31 cellular contexts compared by ENCODE assay signal in the genomic region with DNA sequence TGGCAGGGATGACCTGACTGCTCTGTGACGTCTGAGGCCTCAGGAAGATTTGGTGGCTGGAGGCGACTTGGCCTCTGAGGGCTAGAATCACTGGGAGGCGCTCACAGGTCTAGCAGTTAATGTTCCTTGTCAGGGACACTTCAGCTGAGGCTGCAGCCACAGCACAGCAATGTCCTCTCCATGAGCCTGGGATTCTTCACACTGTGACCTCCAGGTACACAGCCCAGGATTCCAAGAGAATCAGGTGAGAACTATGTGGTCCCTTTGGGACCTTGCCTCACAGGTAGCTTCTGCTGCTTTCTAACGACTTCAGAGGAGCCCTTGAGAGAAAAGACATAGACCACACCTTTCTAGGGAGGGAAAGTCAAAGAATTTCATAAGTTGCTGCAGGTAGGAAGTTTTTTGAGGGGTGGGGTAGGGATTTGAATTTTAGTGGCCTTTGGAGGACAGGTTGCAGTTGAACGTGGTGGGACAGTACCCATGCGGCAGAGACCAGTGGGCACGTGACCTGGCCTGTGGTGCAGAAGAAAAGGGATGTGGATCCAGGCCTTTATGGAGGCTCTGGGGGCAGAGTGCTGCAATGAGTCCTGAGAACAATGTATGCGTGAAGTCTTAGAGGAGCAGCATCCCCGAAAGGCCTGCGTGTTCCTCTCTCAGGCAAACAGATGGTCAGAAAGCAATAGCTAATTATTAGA.
"Had no signal": no experiment of that assay in that cellular context is flagged by ENCODE, and none has a peak within 500 bp of the region (broad histone marks: within the 10 kb centered on the region; RNA-seq: fewer than 3 reads in every experiment).

No MANE protein-coding gene starts in this region.

- H3K9me3 ChIP-seq: adrenal gland, body of pancreas, heart right ventricle, left ventricle myocardium inferior, psoas muscle, stomach, tibial nerve had no signal

- H3K27me3 ChIP-seq: adrenal gland, body of pancreas, cardiac muscle cell, stomach, tibial nerve had no signal

- H3K36me3 ChIP-seq: adrenal gland, cardiac muscle cell, heart right ventricle, left ventricle myocardium inferior, stomach, tibial nerve, WERI-Rb-1 had no signal

- DNase-seq: activated CD4-positive, alpha-beta T cell treated with anti-CD3 and anti-CD28 coated beads for 48 hours; activated CD4-positive, alpha-beta T cell treated with anti-CD3 and anti-CD28 coated beads, Interleukin-2, amount 50 U/mL, for 48 hours; activated CD8-positive, alpha-beta memory T cell treated with anti-CD3 and anti-CD28 coated beads for 24 hours; activated effector memory CD4-positive, alpha-beta T cell treated with anti-CD3 and anti-CD28 coated beads, Interleukin-2, amount 50 U/mL, for 16 hours; activated naive CD4-positive, alpha-beta T cell treated with anti-CD3 and anti-CD28 coated beads for 36 hours; activated naive CD8-positive, alpha-beta T cell treated with anti-CD3 and anti-CD28 coated beads for 36 hours; activated T-cell treated with anti-CD3 and anti-CD28 coated beads, Interleukin-2, amount 50 U/mL, for 1 hour; adrenal gland; aorta; body of pancreas; cerebellar nuclear complex; effector memory CD4-positive, alpha-beta T cell; erythroblast; foreskin fibroblast; heart right ventricle; left ventricle myocardium inferior; nucleus accumbens; psoas muscle; stimulated activated CD4-positive, alpha-beta T cell treated with anti-CD3 and anti-CD28 coated beads, Interleukin-1b, Interleukin-23, amount 100 ng/mL, for 48 hours; stimulated activated naive B cell treated with anti-CD40 and anti-IgM and Interleukin-4, amounts not matched to agents 10 μg/mL and 1 μg/mL and 100 μg/mL, for 72 hours; stomach; T-helper 17 cell; T1000; WERI-Rb-1 had no signal

- H3K4me2 ChIP-seq: smooth muscle cell had no signal

- H2AFZ ChIP-seq: parathyroid adenoma had no signal

- H3K4me1 ChIP-seq: adrenal gland, left ventricle myocardium inferior, parathyroid adenoma, psoas muscle, stomach, tibial nerve had no signal

- H3K79me2 ChIP-seq: parathyroid adenoma had no signal

- H3K27ac ChIP-seq: adrenal gland, body of pancreas, cardiac muscle cell, coronary artery, dorsolateral prefrontal cortex, heart right ventricle, left ventricle myocardium inferior, parathyroid adenoma, psoas muscle, stomach, tibial nerve, WERI-Rb-1 had no signal

- ATAC-seq: activated CD4-positive, CD25-positive, alpha-beta regulatory T cell treated with anti-CD3 and anti-CD28 coated beads, Interleukin-2, amount 50 U/mL, for 24 hours; body of pancreas; heart right ventricle; psoas muscle; stimulated activated naive B cell treated with anti-CD40 and anti-IgM and Interleukin-4, amounts not matched to agents 10 μg/mL and 1 μg/mL and 100 μg/mL, for 72 hours; T-helper 17 cell had no signal

- H3K9ac ChIP-seq: parathyroid adenoma had no signal

- H3K4me3 ChIP-seq: adrenal gland, body of pancreas, cardiac muscle cell, coronary artery, dorsolateral prefrontal cortex, heart right ventricle, left ventricle myocardium inferior, psoas muscle, smooth muscle cell, stomach, tibial nerve had no signal
